ENCODE assay signal across 1 cellular context in genomic region chr19:1406818-1407661, GRCh38.
TF ChIP-seq lines count a peak whose summit lies in the region.

DAZAP1 (plus strand) TSS chr19:1407586; CDS start chr19:1407774, 188 bp downstream.

TF ChIP-seq in HepG2, 621 proteins besides CTCF, POLR2A, EP300 and RAD21 (continued from another document and continues in another):
- peak; percentile 67; the same call in 1 of the 2 replicates for TF ChIP-seq HOXA5 (CRISPR knock-in tag; IDR thresholded peaks at IDR 0.05)
- peak; percentile 14; the same call in 1 of the 2 replicates for TF ChIP-seq ARID5B (CRISPR knock-in tag; IDR thresholded peaks at IDR 0.05)
- TF ChIP-seq DMAP1 (CRISPR knock-in tag; IDR thresholded peaks at IDR 0.05) = no peak; the same call in 1 of the 2 replicates
- no peak for TF ChIP-seq NFKB2 (CRISPR knock-in tag; IDR thresholded peaks at IDR 0.05; ENCODE audit: borderline replicate concordance)
- peak; percentile 21; the same call in 1 of the 2 replicates for TF ChIP-seq NCOR1 (IDR thresholded peaks at IDR 0.05; ENCODE audit: borderline replicate concordance, low read length)
- no peak for TF ChIP-seq ZNF136 (CRISPR knock-in tag; IDR thresholded peaks at IDR 0.05; ENCODE audit: low read depth)
- TF ChIP-seq ZNF674 (CRISPR knock-in tag; IDR thresholded peaks at IDR 0.05; ENCODE audit: low read depth) = no peak
- no peak for TF ChIP-seq SMARCE1 (IDR thresholded peaks at IDR 0.05; ENCODE audit: borderline replicate concordance)
- TF ChIP-seq PAWR (CRISPR knock-in tag; IDR thresholded peaks at IDR 0.05; ENCODE audit: borderline replicate concordance) = no peak
- TF ChIP-seq ATF3 (CRISPR knock-in tag; IDR thresholded peaks at IDR 0.05) = no peak
- TF ChIP-seq ZEB1 (IDR thresholded peaks at IDR 0.05; ENCODE audit: insufficient replicate concordance, low read depth) = no peak
- TF ChIP-seq ZBTB20 (CRISPR knock-in tag; IDR thresholded peaks at IDR 0.05; ENCODE audit: borderline replicate concordance, low read depth) = no peak
- no peak for TF ChIP-seq ZBTB1 (CRISPR knock-in tag; IDR thresholded peaks at IDR 0.05; ENCODE audit: borderline replicate concordance)
- TF ChIP-seq ZNF766 (CRISPR knock-in tag; IDR thresholded peaks at IDR 0.05; ENCODE audit: borderline replicate concordance) = no peak
- no peak for TF ChIP-seq ZNF572 (CRISPR knock-in tag; IDR thresholded peaks at IDR 0.05)
- peak; percentile 45; the same call in 1 of the 2 replicates for TF ChIP-seq ZHX2 (IDR thresholded peaks at IDR 0.05; ENCODE audit: low read depth)
- 0 out of 2 replicates have a peak, but pooled peaks have one; percentile 28 for TF ChIP-seq ZHX2 (CRISPR knock-in tag; IDR thresholded peaks at IDR 0.05; ENCODE audit: borderline replicate concordance)
- no peak for TF ChIP-seq ZNF569 (CRISPR knock-in tag; IDR thresholded peaks at IDR 0.05; ENCODE audit: borderline replicate concordance)
- no peak for TF ChIP-seq ATM (IDR thresholded peaks at IDR 0.05; ENCODE audit: borderline replicate concordance)
- no peak for TF ChIP-seq ZNF160 (CRISPR knock-in tag; IDR thresholded peaks at IDR 0.05)
- no peak for TF ChIP-seq TSC22D2 (CRISPR knock-in tag; IDR thresholded peaks at IDR 0.05; ENCODE audit: borderline replicate concordance)
- TF ChIP-seq GPBP1L1 (CRISPR knock-in tag; IDR thresholded peaks at IDR 0.05) = no peak
- no peak for TF ChIP-seq KLF13 (CRISPR knock-in tag; IDR thresholded peaks at IDR 0.05)
- TF ChIP-seq THRA (CRISPR knock-in tag; IDR thresholded peaks at IDR 0.05; ENCODE audit: borderline replicate concordance) = 0 out of 2 replicates have a peak, but pooled peaks have one; percentile 23
- TF ChIP-seq ZSCAN20 (CRISPR knock-in tag; IDR thresholded peaks at IDR 0.05; ENCODE audit: borderline replicate concordance) = 0 out of 2 replicates have a peak, but pooled peaks have one; percentile 69
- no peak for TF ChIP-seq RAD51 (IDR thresholded peaks at IDR 0.05; ENCODE audit: borderline replicate concordance)
- no peak for TF ChIP-seq HNRNPL (IDR thresholded peaks at IDR 0.05; ENCODE audit: low read depth, low read length)
- no peak for TF ChIP-seq ZFP36 (IDR thresholded peaks at IDR 0.05; ENCODE audit: borderline replicate concordance, low read depth, low read length, partially characterized antibody)
- TF ChIP-seq SNRNP70 (IDR thresholded peaks at IDR 0.05; ENCODE audit: low read depth, low read length) = no peak
- TF ChIP-seq MEIS2 (CRISPR knock-in tag; IDR thresholded peaks at IDR 0.05) = no peak
- TF ChIP-seq ZNF775 (CRISPR knock-in tag; IDR thresholded peaks at IDR 0.05; ENCODE audit: borderline replicate concordance) = no peak
- TF ChIP-seq ZNF34 (CRISPR knock-in tag; IDR thresholded peaks at IDR 0.05; ENCODE audit: borderline replicate concordance) = no peak
- TF ChIP-seq NFIC (IDR thresholded peaks at IDR 0.05; ENCODE audit: low read length) = no peak
- TF ChIP-seq FUBP1 (CRISPR knock-in tag; IDR thresholded peaks at IDR 0.05; ENCODE audit: borderline replicate concordance) = no peak
- TF ChIP-seq SRF (IDR thresholded peaks at IDR 0.05; ENCODE audit: low read depth, low read length) = no peak
- no peak for TF ChIP-seq ZFP62 (CRISPR knock-in tag; IDR thresholded peaks at IDR 0.05)
- no peak for TF ChIP-seq PRDM4 (CRISPR knock-in tag; IDR thresholded peaks at IDR 0.05; ENCODE audit: borderline replicate concordance)
- TF ChIP-seq ZNF253 (CRISPR knock-in tag; IDR thresholded peaks at IDR 0.05; ENCODE audit: borderline replicate concordance) = no peak
- no peak for TF ChIP-seq U2AF2 (IDR thresholded peaks at IDR 0.05; ENCODE audit: low read depth, low read length)
- no peak for TF ChIP-seq SRSF4 (IDR thresholded peaks at IDR 0.05; ENCODE audit: low read depth, low read length, poor library complexity, severe bottlenecking)
